In the genomic region with DNA sequence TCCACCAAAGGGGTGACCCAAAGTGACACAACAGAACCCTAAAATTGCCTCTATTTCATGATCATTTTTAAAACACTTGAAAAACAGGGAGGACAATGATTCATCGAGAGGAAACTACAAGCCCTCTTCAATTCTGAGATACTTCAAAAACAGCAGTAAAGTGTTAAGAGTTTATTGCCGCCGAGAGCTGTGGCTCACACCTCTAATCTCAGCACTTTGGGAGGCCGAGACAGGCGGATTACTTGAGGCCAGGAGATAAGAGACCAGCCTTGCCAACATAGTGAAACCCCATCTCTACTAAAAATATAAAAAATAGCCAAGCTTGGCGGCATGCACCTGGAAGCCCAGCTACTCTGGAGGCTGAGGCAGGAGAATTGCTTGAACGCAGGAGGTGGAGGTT, we compare ENCODE assay signal across 26 cellular contexts.
"Had no signal": no experiment of that assay in that cellular context is flagged by ENCODE, and none has a peak within 500 bp of the region (broad histone marks: within the 10 kb centered on the region; RNA-seq: fewer than 3 reads in every experiment).

No MANE protein-coding gene starts in this region.

- H3K9ac ChIP-seq: neural progenitor cell, parathyroid adenoma had no signal

- H3K79me2 ChIP-seq: parathyroid adenoma had no signal

- H3K4me3 Mint-ChIP-seq: natural killer cell treated with Interleukin-12 subunit alpha and Interleukin-12 subunit beta and Interleukin-15 and Interleukin-18, amount 100 ng/mL, for 72 hours; neural progenitor cell; stimulated activated effector memory CD8-positive, alpha-beta T cell treated with anti-CD3 and anti-CD28 coated beads, Interleukin-12 subunit alpha, Interleukin-12 subunit beta, amount 100 ng/mL, for 72 hours; stimulated activated naive B cell treated with anti-CD40 and anti-IgM and Interleukin-4, amounts not matched to agents 10 μg/mL and 1 μg/mL and 100 μg/mL, for 72 hours; stimulated activated naive CD8-positive, alpha-beta T cell treated with anti-CD3 and anti-CD28 coated beads, Interleukin-15, Interleukin-2, amounts not matched to agents 100 ng/mL and 50 ng/mL, for 24 hours had no signal

- H3K4me1 Mint-ChIP-seq: stimulated activated effector memory CD8-positive, alpha-beta T cell treated with anti-CD3 and anti-CD28 coated beads, Interleukin-12 subunit alpha, Interleukin-12 subunit beta, amount 100 ng/mL, for 72 hours; stimulated activated naive B cell treated with anti-CD40 and anti-IgM and Interleukin-4, amounts not matched to agents 10 μg/mL and 1 μg/mL and 100 μg/mL, for 72 hours had no signal

- H3K27me3 ChIP-seq: neural progenitor cell, ovary, right lobe of liver, sigmoid colon, thyroid gland, tibial nerve, upper lobe of left lung, vagina had no signal

- DNase-seq: occipital lobe; ovary; psoas muscle; right lobe of liver; sigmoid colon; small intestine; stimulated activated CD4-positive, alpha-beta T cell treated with anti-CD3 and anti-CD28 coated beads, Interleukin-15, amount 100 ng/mL, for 24 hours; stimulated activated CD4-positive, alpha-beta T cell treated with anti-CD3 and anti-CD28 coated beads, Interleukin-2, amount 100 ng/mL, for 24 hours; stimulated activated CD4-positive, alpha-beta T cell treated with anti-CD3 and anti-CD28 coated beads, Interleukin-2, amount 100 ng/mL, for 48 hours; stimulated activated CD4-positive, alpha-beta T cell treated with anti-CD3 and anti-CD28 coated beads, Interleukin-4, amount 100 ng/mL, for 24 hours; stimulated activated naive B cell treated with anti-CD40 and anti-IgM and Interleukin-4, amounts not matched to agents 10 μg/mL and 1 μg/mL and 100 μg/mL, for 72 hours; stimulated activated naive CD4-positive, alpha-beta T cell treated with Interleukin-2 at 50 U/mL for 16 hours; stomach; thyroid gland; trophoblast cell; upper lobe of left lung had no signal

- H3K4me1 ChIP-seq: parathyroid adenoma, psoas muscle, right lobe of liver had no signal

- H3K9me3 Mint-ChIP-seq: neural progenitor cell; stimulated activated naive B cell treated with anti-CD40 and anti-IgM and Interleukin-4, amounts not matched to agents 10 μg/mL and 1 μg/mL and 100 μg/mL, for 72 hours; stimulated activated naive CD8-positive, alpha-beta T cell treated with anti-CD3 and anti-CD28 coated beads, Interleukin-15, Interleukin-2, amounts not matched to agents 100 ng/mL and 50 ng/mL, for 24 hours had no signal

- H3K4me3 ChIP-seq: neural progenitor cell, ovary, psoas muscle, right lobe of liver, sigmoid colon, stomach, thoracic aorta, thyroid gland, tibial nerve, upper lobe of left lung, vagina had no signal

- H3K27me3 Mint-ChIP-seq: natural killer cell treated with Interleukin-12 subunit alpha and Interleukin-12 subunit beta and Interleukin-15 and Interleukin-18, amount 100 ng/mL, for 72 hours had no signal

- H3K27ac ChIP-seq: neural progenitor cell, ovary, parathyroid adenoma, psoas muscle, right lobe of liver, sigmoid colon, stomach, thoracic aorta, thyroid gland, tibial nerve, upper lobe of left lung, vagina had no signal

- H3K27ac Mint-ChIP-seq: natural killer cell treated with Interleukin-12 subunit alpha and Interleukin-12 subunit beta and Interleukin-15 and Interleukin-18, amount 100 ng/mL, for 72 hours; neural progenitor cell; progenitor cell of endocrine pancreas; stimulated activated effector memory CD8-positive, alpha-beta T cell treated with anti-CD3 and anti-CD28 coated beads, Interleukin-12 subunit alpha, Interleukin-12 subunit beta, amount 100 ng/mL, for 72 hours; stimulated activated naive B cell treated with anti-CD40 and anti-IgM and Interleukin-4, amounts not matched to agents 10 μg/mL and 1 μg/mL and 100 μg/mL, for 72 hours; stimulated activated naive CD8-positive, alpha-beta T cell treated with anti-CD3 and anti-CD28 coated beads, Interleukin-15, Interleukin-2, amounts not matched to agents 100 ng/mL and 50 ng/mL, for 24 hours had no signal

- H3K4me2 ChIP-seq: neural progenitor cell had no signal

- H2AFZ ChIP-seq: neural progenitor cell, parathyroid adenoma had no signal

- H3K9me3 ChIP-seq: ovary, psoas muscle, right lobe of liver, sigmoid colon, stomach, thoracic aorta, thyroid gland, tibial nerve, upper lobe of left lung, vagina had no signal

- H3K36me3 ChIP-seq: neural progenitor cell, ovary, right lobe of liver, sigmoid colon, stomach, thoracic aorta, thyroid gland, tibial nerve, upper lobe of left lung, vagina had no signal

- H3K36me3 Mint-ChIP-seq: natural killer cell treated with Interleukin-12 subunit alpha and Interleukin-12 subunit beta and Interleukin-15 and Interleukin-18, amount 100 ng/mL, for 72 hours; neural progenitor cell; stimulated activated effector memory CD8-positive, alpha-beta T cell treated with anti-CD3 and anti-CD28 coated beads, Interleukin-12 subunit alpha, Interleukin-12 subunit beta, amount 100 ng/mL, for 72 hours; stimulated activated naive B cell treated with anti-CD40 and anti-IgM and Interleukin-4, amounts not matched to agents 10 μg/mL and 1 μg/mL and 100 μg/mL, for 72 hours had no signal

- ATAC-seq: natural killer cell treated with Interleukin-12 subunit alpha and Interleukin-12 subunit beta and Interleukin-15 and Interleukin-18, amount 100 ng/mL, for 72 hours; psoas muscle; right cardiac atrium; right lobe of liver; stimulated activated effector memory CD8-positive, alpha-beta T cell treated with anti-CD3 and anti-CD28 coated beads, Interleukin-12 subunit alpha, Interleukin-12 subunit beta, amount 100 ng/mL, for 72 hours; stimulated activated naive B cell treated with anti-CD40 and anti-IgM and Interleukin-4, amounts not matched to agents 10 μg/mL and 1 μg/mL and 100 μg/mL, for 72 hours had no signal
